ENCODE assay signal across 1 cellular context in the genomic region with DNA sequence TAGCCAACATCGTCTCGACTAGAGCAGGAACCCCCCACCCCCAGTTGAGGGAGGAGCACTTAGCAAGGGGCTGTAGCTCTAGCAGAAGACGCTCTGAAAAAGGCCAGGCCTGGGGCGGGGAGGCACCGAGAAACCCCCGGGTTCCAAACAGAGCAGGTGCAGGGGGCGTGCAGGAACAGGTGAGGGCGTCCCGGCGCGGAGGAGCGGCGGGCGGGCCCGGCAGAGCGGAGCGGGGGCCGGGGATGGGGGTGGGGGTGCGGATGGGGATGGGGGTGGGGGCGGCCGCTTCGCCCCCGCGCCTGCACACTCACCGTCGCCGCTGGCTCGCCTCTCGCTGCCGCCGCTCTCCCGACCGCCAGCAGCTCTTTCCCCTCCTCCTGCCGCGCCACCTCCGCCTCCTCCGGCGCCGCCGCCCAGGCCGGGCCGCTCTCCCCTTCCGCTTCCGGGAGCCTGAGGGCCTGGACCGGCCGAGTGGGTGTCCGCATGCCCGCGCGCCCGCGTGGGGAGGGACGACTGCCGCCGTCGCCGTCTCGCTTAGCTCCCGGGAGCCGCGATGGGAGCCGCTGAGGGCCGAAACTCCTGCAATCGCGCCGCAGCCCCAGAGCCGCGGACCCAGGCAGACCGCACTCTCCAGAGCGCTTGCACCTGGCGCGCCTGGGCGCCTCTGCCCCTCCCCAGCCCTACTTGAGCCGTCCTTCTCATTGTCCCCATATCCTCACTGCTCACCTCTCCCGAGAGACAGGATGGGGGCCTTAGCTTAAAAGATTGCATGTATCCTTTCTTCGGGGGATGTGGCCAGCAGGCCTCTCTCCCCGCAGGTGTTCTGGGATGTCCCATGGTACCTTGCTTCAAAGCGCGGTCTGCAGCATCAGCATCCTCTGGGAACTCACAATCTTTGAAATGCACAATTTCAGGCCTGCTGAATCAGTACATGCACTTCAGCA.
A peak's percentile ranks its signal among the peaks of the same experiment; 100 is the strongest.
TF ChIP-seq lines count a peak whose summit lies in the region.

A gene with protein sequence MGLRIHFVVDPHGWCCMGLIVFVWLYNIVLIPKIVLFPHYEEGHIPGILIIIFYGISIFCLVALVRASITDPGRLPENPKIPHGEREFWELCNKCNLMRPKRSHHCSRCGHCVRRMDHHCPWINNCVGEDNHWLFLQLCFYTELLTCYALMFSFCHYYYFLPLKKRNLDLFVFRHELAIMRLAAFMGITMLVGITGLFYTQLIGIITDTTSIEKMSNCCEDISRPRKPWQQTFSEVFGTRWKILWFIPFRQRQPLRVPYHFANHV (minus strand): TSS at position 515 of the 944 bp plus-strand sequence. CDS start 19,092 bp downstream, outside the sequence.

TF ChIP-seq in HEK293, 187 proteins besides CTCF, POLR2A, EP300 and RAD21 (continued from another document and continues in another):
- TF ChIP-seq ZNF529 (tag by site-specific recombination; IDR thresholded peaks at IDR 0.05; ENCODE audit: insufficient replicate concordance) (no peak), GLIS2 (tag by site-specific recombination; IDR thresholded peaks at IDR 0.05) (peak; percentile 60; the same call in 1 of the 2 replicates), GLIS1 (tag by site-specific recombination; IDR thresholded peaks at IDR 0.05) (peak; percentile 28; the same call in 1 of the 2 replicates), ZNF112 (tag by site-specific recombination; IDR thresholded peaks at IDR 0.05) (no peak), ZBTB8A (tag by site-specific recombination; IDR thresholded peaks at IDR 0.05) (peak; percentile 15; the same call in 1 of the 2 replicates), ZNF585B (tag by site-specific recombination; IDR thresholded peaks at IDR 0.05) (no peak), WT1 (tag by site-specific recombination; IDR thresholded peaks at IDR 0.05) (no peak), EGR2 (tag by site-specific recombination; IDR thresholded peaks at IDR 0.05; ENCODE audit: low read depth) (peak; percentile 74), KLF1 (tag by site-specific recombination; IDR thresholded peaks at IDR 0.05) (no peak), ZNF426 (tag by site-specific recombination; IDR thresholded peaks at IDR 0.05) (no peak), ZNF677 (tag by site-specific recombination; IDR thresholded peaks at IDR 0.05) (no peak), ZSCAN16 (tag by site-specific recombination; IDR thresholded peaks at IDR 0.05) (no peak), SP2 (tag by site-specific recombination; IDR thresholded peaks at IDR 0.05) (peak; percentile 59), ZNF184 (tag by site-specific recombination; IDR thresholded peaks at IDR 0.05) (no peak), SCRT1 (tag by site-specific recombination; IDR thresholded peaks at IDR 0.05; ENCODE audit: borderline replicate concordance) (no peak), ZBTB17 (tag by site-specific recombination; IDR thresholded peaks at IDR 0.05) (0 out of 2 replicates have a peak, but pooled peaks have one; percentile 37), ZNF624 (tag by site-specific recombination; IDR thresholded peaks at IDR 0.05) (no peak), ZNF626 (tag by site-specific recombination; IDR thresholded peaks at IDR 0.05) (no peak), ZNF221 (tag by site-specific recombination; IDR thresholded peaks at IDR 0.05; ENCODE audit: borderline replicate concordance) (no peak)
- TF ChIP-seq, protein P1, sequence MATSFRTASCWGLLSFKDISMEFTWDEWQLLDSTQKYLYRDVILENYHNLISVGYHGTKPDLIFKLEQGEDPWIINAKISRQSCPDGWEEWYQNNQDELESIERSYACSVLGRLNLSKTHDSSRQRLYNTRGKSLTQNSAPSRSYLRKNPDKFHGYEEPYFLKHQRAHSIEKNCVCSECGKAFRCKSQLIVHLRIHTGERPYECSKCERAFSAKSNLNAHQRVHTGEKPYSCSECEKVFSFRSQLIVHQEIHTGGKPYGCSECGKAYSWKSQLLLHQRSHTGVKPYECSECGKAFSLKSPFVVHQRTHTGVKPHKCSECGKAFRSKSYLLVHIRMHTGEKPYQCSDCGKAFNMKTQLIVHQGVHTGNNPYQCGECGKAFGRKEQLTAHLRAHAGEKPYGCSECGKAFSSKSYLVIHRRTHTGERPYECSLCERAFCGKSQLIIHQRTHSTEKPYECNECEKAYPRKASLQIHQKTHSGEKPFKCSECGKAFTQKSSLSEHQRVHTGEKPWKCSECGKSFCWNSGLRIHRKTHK (tag by site-specific recombination; IDR thresholded peaks at IDR 0.05), result no peak
- TF ChIP-seq, protein P2, sequence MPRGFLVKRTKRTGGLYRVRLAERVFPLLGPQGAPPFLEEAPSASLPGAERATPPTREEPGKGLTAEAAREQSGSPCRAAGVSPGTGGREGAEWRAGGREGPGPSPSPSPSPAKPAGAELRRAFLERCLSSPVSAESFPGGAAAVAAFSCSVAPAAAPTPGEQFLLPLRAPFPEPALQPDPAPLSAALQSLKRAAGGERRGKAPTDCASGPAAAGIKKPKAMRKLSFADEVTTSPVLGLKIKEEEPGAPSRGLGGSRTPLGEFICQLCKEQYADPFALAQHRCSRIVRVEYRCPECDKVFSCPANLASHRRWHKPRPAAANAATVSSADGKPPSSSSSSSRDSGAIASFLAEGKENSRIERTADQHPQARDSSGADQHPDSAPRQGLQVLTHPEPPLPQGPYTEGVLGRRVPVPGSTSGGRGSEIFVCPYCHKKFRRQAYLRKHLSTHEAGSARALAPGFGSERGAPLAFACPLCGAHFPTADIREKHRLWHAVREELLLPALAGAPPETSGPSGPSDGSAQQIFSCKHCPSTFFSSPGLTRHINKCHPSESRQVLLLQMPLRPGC (tag by site-specific recombination; IDR thresholded peaks at IDR 0.05), result no peak
- TF ChIP-seq, protein P3, sequence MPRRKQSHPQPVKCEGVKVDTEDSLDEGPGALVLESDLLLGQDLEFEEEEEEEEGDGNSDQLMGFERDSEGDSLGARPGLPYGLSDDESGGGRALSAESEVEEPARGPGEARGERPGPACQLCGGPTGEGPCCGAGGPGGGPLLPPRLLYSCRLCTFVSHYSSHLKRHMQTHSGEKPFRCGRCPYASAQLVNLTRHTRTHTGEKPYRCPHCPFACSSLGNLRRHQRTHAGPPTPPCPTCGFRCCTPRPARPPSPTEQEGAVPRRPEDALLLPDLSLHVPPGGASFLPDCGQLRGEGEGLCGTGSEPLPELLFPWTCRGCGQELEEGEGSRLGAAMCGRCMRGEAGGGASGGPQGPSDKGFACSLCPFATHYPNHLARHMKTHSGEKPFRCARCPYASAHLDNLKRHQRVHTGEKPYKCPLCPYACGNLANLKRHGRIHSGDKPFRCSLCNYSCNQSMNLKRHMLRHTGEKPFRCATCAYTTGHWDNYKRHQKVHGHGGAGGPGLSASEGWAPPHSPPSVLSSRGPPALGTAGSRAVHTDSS (tag by site-specific recombination; IDR thresholded peaks at IDR 0.05), result no peak
- TF ChIP-seq, protein P4, sequence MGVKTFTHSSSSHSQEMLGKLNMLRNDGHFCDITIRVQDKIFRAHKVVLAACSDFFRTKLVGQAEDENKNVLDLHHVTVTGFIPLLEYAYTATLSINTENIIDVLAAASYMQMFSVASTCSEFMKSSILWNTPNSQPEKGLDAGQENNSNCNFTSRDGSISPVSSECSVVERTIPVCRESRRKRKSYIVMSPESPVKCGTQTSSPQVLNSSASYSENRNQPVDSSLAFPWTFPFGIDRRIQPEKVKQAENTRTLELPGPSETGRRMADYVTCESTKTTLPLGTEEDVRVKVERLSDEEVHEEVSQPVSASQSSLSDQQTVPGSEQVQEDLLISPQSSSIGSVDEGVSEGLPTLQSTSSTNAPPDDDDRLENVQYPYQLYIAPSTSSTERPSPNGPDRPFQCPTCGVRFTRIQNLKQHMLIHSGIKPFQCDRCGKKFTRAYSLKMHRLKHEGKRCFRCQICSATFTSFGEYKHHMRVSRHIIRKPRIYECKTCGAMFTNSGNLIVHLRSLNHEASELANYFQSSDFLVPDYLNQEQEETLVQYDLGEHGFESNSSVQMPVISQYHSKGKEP (tag by site-specific recombination; IDR thresholded peaks at IDR 0.05), result no peak
- TF ChIP-seq, protein P5, sequence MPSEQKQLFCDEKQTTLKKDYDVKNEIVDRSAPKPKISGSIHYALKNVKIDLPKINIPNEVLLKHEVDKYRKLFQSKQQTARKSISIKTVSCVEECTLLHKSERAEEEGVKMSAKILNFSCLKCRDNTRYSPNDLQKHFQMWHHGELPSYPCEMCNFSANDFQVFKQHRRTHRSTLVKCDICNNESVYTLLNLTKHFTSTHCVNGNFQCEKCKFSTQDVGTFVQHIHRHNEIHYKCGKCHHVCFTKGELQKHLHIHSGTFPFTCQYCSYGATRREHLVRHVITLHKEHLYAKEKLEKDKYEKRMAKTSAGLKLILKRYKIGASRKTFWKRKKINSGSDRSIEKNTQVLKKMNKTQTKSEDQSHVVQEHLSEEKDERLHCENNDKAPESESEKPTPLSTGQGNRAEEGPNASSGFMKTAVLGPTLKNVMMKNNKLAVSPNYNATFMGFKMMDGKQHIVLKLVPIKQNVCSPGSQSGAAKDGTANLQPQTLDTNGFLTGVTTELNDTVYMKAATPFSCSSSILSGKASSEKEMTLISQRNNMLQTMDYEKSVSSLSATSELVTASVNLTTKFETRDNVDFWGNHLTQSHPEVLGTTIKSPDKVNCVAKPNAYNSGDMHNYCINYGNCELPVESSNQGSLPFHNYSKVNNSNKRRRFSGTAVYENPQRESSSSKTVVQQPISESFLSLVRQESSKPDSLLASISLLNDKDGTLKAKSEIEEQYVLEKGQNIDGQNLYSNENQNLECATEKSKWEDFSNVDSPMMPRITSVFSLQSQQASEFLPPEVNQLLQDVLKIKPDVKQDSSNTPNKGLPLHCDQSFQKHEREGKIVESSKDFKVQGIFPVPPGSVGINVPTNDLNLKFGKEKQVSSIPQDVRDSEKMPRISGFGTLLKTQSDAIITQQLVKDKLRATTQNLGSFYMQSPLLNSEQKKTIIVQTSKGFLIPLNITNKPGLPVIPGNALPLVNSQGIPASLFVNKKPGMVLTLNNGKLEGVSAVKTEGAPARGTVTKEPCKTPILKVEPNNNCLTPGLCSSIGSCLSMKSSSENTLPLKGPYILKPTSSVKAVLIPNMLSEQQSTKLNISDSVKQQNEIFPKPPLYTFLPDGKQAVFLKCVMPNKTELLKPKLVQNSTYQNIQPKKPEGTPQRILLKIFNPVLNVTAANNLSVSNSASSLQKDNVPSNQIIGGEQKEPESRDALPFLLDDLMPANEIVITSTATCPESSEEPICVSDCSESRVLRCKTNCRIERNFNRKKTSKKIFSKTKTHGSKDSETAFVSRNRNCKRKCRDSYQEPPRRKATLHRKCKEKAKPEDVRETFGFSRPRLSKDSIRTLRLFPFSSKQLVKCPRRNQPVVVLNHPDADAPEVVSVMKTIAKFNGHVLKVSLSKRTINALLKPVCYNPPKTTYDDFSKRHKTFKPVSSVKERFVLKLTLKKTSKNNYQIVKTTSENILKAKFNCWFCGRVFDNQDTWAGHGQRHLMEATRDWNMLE (tag by site-specific recombination; conservative IDR thresholded peaks at IDR 0.05; ENCODE audit: low read depth), result peak; percentile 56
- TF ChIP-seq, protein P6, sequence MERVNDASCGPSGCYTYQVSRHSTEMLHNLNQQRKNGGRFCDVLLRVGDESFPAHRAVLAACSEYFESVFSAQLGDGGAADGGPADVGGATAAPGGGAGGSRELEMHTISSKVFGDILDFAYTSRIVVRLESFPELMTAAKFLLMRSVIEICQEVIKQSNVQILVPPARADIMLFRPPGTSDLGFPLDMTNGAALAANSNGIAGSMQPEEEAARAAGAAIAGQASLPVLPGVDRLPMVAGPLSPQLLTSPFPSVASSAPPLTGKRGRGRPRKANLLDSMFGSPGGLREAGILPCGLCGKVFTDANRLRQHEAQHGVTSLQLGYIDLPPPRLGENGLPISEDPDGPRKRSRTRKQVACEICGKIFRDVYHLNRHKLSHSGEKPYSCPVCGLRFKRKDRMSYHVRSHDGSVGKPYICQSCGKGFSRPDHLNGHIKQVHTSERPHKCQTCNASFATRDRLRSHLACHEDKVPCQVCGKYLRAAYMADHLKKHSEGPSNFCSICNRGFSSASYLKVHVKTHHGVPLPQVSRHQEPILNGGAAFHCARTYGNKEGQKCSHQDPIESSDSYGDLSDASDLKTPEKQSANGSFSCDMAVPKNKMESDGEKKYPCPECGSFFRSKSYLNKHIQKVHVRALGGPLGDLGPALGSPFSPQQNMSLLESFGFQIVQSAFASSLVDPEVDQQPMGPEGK (tag by site-specific recombination; IDR thresholded peaks at IDR 0.05), result 0 out of 2 replicates have a peak, but pooled peaks have one; percentile 8
- TF ChIP-seq, protein P7, sequence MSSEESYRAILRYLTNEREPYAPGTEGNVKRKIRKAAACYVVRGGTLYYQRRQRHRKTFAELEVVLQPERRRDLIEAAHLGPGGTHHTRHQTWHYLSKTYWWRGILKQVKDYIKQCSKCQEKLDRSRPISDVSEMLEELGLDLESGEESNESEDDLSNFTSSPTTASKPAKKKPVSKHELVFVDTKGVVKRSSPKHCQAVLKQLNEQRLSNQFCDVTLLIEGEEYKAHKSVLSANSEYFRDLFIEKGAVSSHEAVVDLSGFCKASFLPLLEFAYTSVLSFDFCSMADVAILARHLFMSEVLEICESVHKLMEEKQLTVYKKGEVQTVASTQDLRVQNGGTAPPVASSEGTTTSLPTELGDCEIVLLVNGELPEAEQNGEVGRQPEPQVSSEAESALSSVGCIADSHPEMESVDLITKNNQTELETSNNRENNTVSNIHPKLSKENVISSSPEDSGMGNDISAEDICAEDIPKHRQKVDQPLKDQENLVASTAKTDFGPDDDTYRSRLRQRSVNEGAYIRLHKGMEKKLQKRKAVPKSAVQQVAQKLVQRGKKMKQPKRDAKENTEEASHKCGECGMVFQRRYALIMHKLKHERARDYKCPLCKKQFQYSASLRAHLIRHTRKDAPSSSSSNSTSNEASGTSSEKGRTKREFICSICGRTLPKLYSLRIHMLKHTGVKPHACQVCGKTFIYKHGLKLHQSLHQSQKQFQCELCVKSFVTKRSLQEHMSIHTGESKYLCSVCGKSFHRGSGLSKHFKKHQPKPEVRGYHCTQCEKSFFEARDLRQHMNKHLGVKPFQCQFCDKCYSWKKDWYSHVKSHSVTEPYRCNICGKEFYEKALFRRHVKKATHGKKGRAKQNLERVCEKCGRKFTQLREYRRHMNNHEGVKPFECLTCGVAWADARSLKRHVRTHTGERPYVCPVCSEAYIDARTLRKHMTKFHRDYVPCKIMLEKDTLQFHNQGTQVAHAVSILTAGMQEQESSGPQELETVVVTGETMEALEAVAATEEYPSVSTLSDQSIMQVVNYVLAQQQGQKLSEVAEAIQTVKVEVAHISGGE (tag by site-specific recombination; conservative IDR thresholded peaks at IDR 0.05; ENCODE audit: low read depth), result peak; percentile 90
- TF ChIP-seq, protein P8, sequence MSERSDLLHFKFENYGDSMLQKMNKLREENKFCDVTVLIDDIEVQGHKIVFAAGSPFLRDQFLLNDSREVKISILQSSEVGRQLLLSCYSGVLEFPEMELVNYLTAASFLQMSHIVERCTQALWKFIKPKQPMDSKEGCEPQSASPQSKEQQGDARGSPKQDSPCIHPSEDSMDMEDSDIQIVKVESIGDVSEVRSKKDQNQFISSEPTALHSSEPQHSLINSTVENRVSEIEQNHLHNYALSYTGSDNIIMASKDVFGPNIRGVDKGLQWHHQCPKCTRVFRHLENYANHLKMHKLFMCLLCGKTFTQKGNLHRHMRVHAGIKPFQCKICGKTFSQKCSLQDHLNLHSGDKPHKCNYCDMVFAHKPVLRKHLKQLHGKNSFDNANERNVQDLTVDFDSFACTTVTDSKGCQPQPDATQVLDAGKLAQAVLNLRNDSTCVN (tag by site-specific recombination; optimal IDR thresholded peaks at IDR 0.05), result peak; percentile 84
